In genomic region chr16:24825696-24826095, GRCh38 we compare ENCODE assay signal across 15 cellular contexts. TPM values are rescaled to one million over a fixed set of nuclear protein-coding genes. Genes with fewer than 3 reads are reported as not detected.
"Had no signal": no experiment of that assay in that cellular context is flagged by ENCODE, and none has a peak within 500 bp of the region (broad histone marks: within the 10 kb centered on the region; RNA-seq: fewer than 3 reads in every experiment).

No MANE protein-coding gene starts in this region.

- H3K4me1 ChIP-seq: pancreas had no signal

- H3K4me3 ChIP-seq: pancreas had no signal

- H3K27ac Mint-ChIP-seq: dendritic cell treated with granulocyte-macrophage colony-stimulating factor and Interleukin-4, amounts not matched to agents 40 ng/mL and 50 ng/mL, for 4 days; effector memory CD8-positive, alpha-beta T cell had no signal

- H3K9me3 Mint-ChIP-seq: activated T-cell treated with anti-CD3 and anti-CD28 coated beads, Interleukin-2, amount 50 U/mL, for 4 hours; central memory CD8-positive, alpha-beta T cell; dendritic cell treated with granulocyte-macrophage colony-stimulating factor and Interleukin-4, amounts not matched to agents 40 ng/mL and 50 ng/mL, for 4 days; effector memory CD8-positive, alpha-beta T cell; stimulated activated naive CD8-positive, alpha-beta T cell treated with anti-CD3 and anti-CD28 coated beads, Interleukin-15, Interleukin-2, amounts not matched to agents 100 ng/mL and 50 ng/mL, for 24 hours had no signal

- H3K9me3 ChIP-seq: pancreas had no signal

- DNase-seq: activated CD4-positive, alpha-beta T cell treated with anti-CD3 and anti-CD28 coated beads, Interleukin-2, amount 50 U/mL, for 1 hour; activated gamma-delta T cell; activated T-cell treated with anti-CD3 and anti-CD28 coated beads, Interleukin-2, amount 50 U/mL, for 4 hours; effector memory CD8-positive, alpha-beta T cell; foreskin fibroblast; head of caudate nucleus; mesenchymal stem cell; pancreas; stimulated activated CD4-positive, alpha-beta T cell treated with anti-CD3 and anti-CD28 coated beads, Interleukin-4, amount 100 ng/mL, for 1 hour; stimulated activated CD8-positive, alpha-beta memory T cell treated with anti-CD3 and anti-CD28 coated beads, Interleukin-4, amount 100 ng/mL, for 48 hours had no signal

- H3K27me3 Mint-ChIP-seq: central memory CD8-positive, alpha-beta T cell; dendritic cell treated with granulocyte-macrophage colony-stimulating factor and Interleukin-4, amounts not matched to agents 40 ng/mL and 50 ng/mL, for 4 days; effector memory CD8-positive, alpha-beta T cell; stimulated activated naive CD8-positive, alpha-beta T cell treated with anti-CD3 and anti-CD28 coated beads, Interleukin-15, Interleukin-2, amounts not matched to agents 100 ng/mL and 50 ng/mL, for 24 hours had no signal

- ATAC-seq: activated T-cell treated with anti-CD3 and anti-CD28 coated beads, Interleukin-2, amount 50 U/mL, for 4 hours; effector memory CD8-positive, alpha-beta T cell; left lobe of liver; pancreas had no signal

- H3K27me3 ChIP-seq: pancreas had no signal

- H3K4me1 Mint-ChIP-seq: central memory CD8-positive, alpha-beta T cell had no signal

- H3K27ac ChIP-seq: pancreas had no signal

- H3K4me3 Mint-ChIP-seq: activated T-cell treated with anti-CD3 and anti-CD28 coated beads, Interleukin-2, amount 50 U/mL, for 4 hours; central memory CD8-positive, alpha-beta T cell; dendritic cell treated with granulocyte-macrophage colony-stimulating factor and Interleukin-4, amounts not matched to agents 40 ng/mL and 50 ng/mL, for 4 days; effector memory CD8-positive, alpha-beta T cell; stimulated activated naive CD8-positive, alpha-beta T cell treated with anti-CD3 and anti-CD28 coated beads, Interleukin-15, Interleukin-2, amounts not matched to agents 100 ng/mL and 50 ng/mL, for 24 hours had no signal

RNA-seq across cellular contexts. Expression of gene SLC5A11, which starts 20.1 kb away (rescaled TPM):
- total RNA-seq: renal cortical epithelial cell had no signal
